11 cellular contexts compared by ENCODE assay signal in the genomic region with DNA sequence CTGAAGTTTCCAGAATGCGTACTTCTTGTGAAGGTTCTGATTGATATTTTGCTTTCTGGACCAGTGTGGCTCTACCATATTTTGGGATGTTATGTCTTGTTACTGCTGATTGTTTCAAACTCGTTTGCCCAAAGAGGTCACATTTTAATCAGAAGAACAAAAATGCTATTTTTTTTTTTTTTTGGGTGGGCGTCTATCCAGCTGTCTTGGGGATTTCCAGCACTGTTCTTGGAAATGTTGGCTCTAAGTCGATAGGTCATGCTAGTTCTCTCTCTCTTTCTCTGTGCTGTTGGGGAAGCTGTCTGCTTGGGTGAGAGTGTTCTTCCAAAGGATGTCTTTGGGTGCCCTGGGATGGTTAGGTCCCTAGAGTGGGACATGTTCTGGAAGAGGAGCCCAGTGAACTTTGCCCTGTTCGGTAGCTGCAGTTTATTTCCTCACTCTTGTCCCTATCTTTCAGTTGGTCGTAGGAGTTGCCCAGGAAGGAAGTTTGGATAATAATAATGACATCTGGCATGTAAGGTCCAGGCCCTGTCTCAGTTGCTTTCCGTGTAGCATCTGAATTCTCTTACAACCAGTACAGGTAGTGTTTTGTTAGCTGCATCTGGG. TPM values are rescaled to one million over a fixed set of nuclear protein-coding genes. Genes with fewer than 3 reads are reported as not detected.
DNase-seq lines count a peak whose midpoint lies in the region; ATAC-seq, FAIRE-seq and TF ChIP-seq lines count a peak whose summit lies in the region.
"Had no signal": no experiment of that assay in that cellular context is flagged by ENCODE, and none has a peak within 500 bp of the region (broad histone marks: within the 10 kb centered on the region; RNA-seq: fewer than 3 reads in every experiment).

No MANE protein-coding gene starts in this region.

- TF ChIP-seq CTCF in natural killer cell (IDR thresholded peaks at IDR 0.05): no peak

- no peak for DNase-seq in CD4-positive, alpha-beta memory T cell
- no peak for DNase-seq in GM12891 (ENCODE audit: insufficient read length, low spot score)
- no peak for DNase-seq in natural killer cell
- no peak for DNase-seq in cerebellar nuclear complex (lab: John Stamatoyannopoulos, UW)
- DNase-seq in central memory CD4-positive, alpha-beta T cell: no peak
- DNase-seq: caudate nucleus had no signal

- peaks cover 0 to 2% (median 0%) of the 10 kb centered on the region in 8 donors for H3K9me3 Mint-ChIP-seq in CD4-positive, alpha-beta memory T cell
- no peaks in the 10 kb centered on the region for H3K9me3 Mint-ChIP-seq in activated T-helper 17 cell treated with anti-CD3 and anti-CD28 coated beads, Interleukin-2, amount 50 U/mL, for 72 hours
- no peaks in the 10 kb centered on the region for H3K9me3 Mint-ChIP-seq in natural killer cell

- TF ChIP-seq POLR2A in GM12891 (IDR thresholded peaks at IDR 0.05; ENCODE audit: low read depth, low read length): no peak; the same call in 1 of the 2 replicates

- FAIRE-seq in GM12891 (lab: Jason Lieb, UNC): peak; percentile 58

- POLR2A ChIA-PET in CD4-positive, alpha-beta memory T cell (lab: Charles Lee; ENCODE audit: partially characterized antibody): interaction anchor here (1.2 kb wide), 1 partner anchor 34 kb away, joined by 4 read pairs; no protein-coding TSS in a partner anchor

- H3K27ac Mint-ChIP-seq in CD4-positive, alpha-beta memory T cell: peak overlapping the region in 1 of 7 donors; percentile 56
- H3K27ac Mint-ChIP-seq in activated T-helper 17 cell treated with anti-CD3 and anti-CD28 coated beads, Interleukin-2, amount 50 U/mL, for 72 hours: peak overlapping the region; percentile 70
- H3K27ac Mint-ChIP-seq in natural killer cell: peak overlapping the region; percentile 89 to 97

- H3K4me3 ChIP-seq in CD4-positive, alpha-beta memory T cell (ENCODE audit: low read length in 2 of 2): peak overlapping the region in 1 of 2 donors; percentile 23
- H3K4me3 ChIP-seq: mucosa of descending colon had no signal

- peak overlapping the region; percentile 4 to 95 (median 89) for H3K4me3 Mint-ChIP-seq in CD4-positive, alpha-beta memory T cell
- peak overlapping the region; percentile 87 for H3K4me3 Mint-ChIP-seq in activated T-helper 17 cell treated with anti-CD3 and anti-CD28 coated beads, Interleukin-2, amount 50 U/mL, for 72 hours
- peak overlapping the region; percentile 96 for H3K4me3 Mint-ChIP-seq in natural killer cell

- intact Hi-C loops in CD4-positive, alpha-beta memory T cell (cut with micrococcal nuclease): loop anchor here (1.0 to 2.0 kb wide), 2 partner anchors 35 to 45 kb away; no protein-coding TSS in a partner anchor
- intact Hi-C loops in natural killer cell (cut with micrococcal nuclease): loop anchor here (1.0 to 5.0 kb wide), 2 partner anchors 34 to 80 kb away; no protein-coding TSS in a partner anchor

- H3K4me1 Mint-ChIP-seq in CD4-positive, alpha-beta memory T cell: peaks cover 23 to 44% (median 31%) of the 10 kb centered on the region in 4 donors
- H3K4me1 Mint-ChIP-seq in activated T-helper 17 cell treated with anti-CD3 and anti-CD28 coated beads, Interleukin-2, amount 50 U/mL, for 72 hours: peaks cover 33% of the 10 kb centered on the region
- peaks cover 83 to 86% of the 10 kb centered on the region in 2 donors for H3K4me1 Mint-ChIP-seq in natural killer cell

- no peaks in the 10 kb centered on the region for H3K36me3 Mint-ChIP-seq in CD4-positive, alpha-beta memory T cell
- peaks cover 70% of the 10 kb centered on the region for H3K36me3 Mint-ChIP-seq in activated T-helper 17 cell treated with anti-CD3 and anti-CD28 coated beads, Interleukin-2, amount 50 U/mL, for 72 hours (ENCODE audit: low read depth)
- H3K36me3 Mint-ChIP-seq in natural killer cell: no peaks in the 10 kb centered on the region

- peaks cover 12% of the 10 kb centered on the region for H3K27me3 ChIP-seq in CD4-positive, alpha-beta memory T cell (ENCODE audit: insufficient read depth, low read length)

- no peak overlapping the region for H3K27ac ChIP-seq in CD4-positive, alpha-beta memory T cell (ENCODE audit: low read depth, low read length)

- CTCF ChIA-PET in CD4-positive, alpha-beta memory T cell (lab: Charles Lee; ENCODE audit: partially characterized antibody): interaction anchor here (0.9 kb wide), 1 partner anchor 34 kb away, joined by 4 read pairs; no protein-coding TSS in a partner anchor

- no peak for ATAC-seq in activated T-helper 17 cell treated with anti-CD3 and anti-CD28 coated beads, Interleukin-2, amount 50 U/mL, for 72 hours (replicated peaks)
- ATAC-seq in natural killer cell: no peak
- ATAC-seq in HG03039 (IDR thresholded peaks at IDR 0.05; ENCODE audit: unreplicated experiment): no peak

- peaks cover 23 to 27% of the 10 kb centered on the region in 2 donors for H3K27me3 Mint-ChIP-seq in CD4-positive, alpha-beta memory T cell
- H3K27me3 Mint-ChIP-seq in activated T-helper 17 cell treated with anti-CD3 and anti-CD28 coated beads, Interleukin-2, amount 50 U/mL, for 72 hours: peaks cover 31% of the 10 kb centered on the region
- H3K27me3 Mint-ChIP-seq in natural killer cell (ENCODE audit: low read depth in 2 of 2): no peaks in the 10 kb centered on the region

- peaks cover 37% of the 10 kb centered on the region for H3K4me1 ChIP-seq in CD4-positive, alpha-beta memory T cell (ENCODE audit: insufficient read depth, low read length)

- no peaks in the 10 kb centered on the region for H3K9me3 ChIP-seq in CD4-positive, alpha-beta memory T cell (ENCODE audit: control insufficient read depth in 1 of 2, low read length in 2 of 2)
- H3K9me3 ChIP-seq: mucosa of descending colon had no signal

- no peaks in the 10 kb centered on the region for H3K36me3 ChIP-seq in CD4-positive, alpha-beta memory T cell (ENCODE audit: insufficient read depth, low read length)

TF ChIP-seq in GM12891, 5 proteins besides CTCF, POLR2A, EP300 and RAD21:
- no peak for TF ChIP-seq POU2F2 (IDR thresholded peaks at IDR 0.05; ENCODE audit: low read depth, low read length)

RNA-seq across cellular contexts. Expression of a gene that starts 2.9 kb away (rescaled TPM):
- 1 to 10 TPM; 1.4 to 1.5 TPM for total RNA-seq in CD4-positive, alpha-beta memory T cell
- 1 to 10 TPM in 1 of 2 donors, under 1 TPM in 1; 0.48 to 4.0 TPM for polyA plus RNA-seq in CD4-positive, alpha-beta memory T cell
- 111 TPM for polyA plus RNA-seq in GM12891 (2012; ENCODE audit: low read depth, missing spikeins)
- total RNA-seq in activated T-helper 17 cell treated with anti-CD3 and anti-CD28 coated beads, Interleukin-2, amount 50 U/mL, for 72 hours: 10 to 100 TPM in 1 of 2 donors, 1 to 10 TPM in 1; 6.3 to 12.1 TPM
- 100 to 1,000 TPM; 101 to 167 (median 122) TPM for total RNA-seq in natural killer cell
- total RNA-seq: fibroblast of lung, RPMI7951 had no signal

Comparison
In these comparisons a context has a peak if more than half of its experiments do, and no peak if none do; other contexts are left out.
1. RNA of a gene that starts 2.9 kb away (total RNA-seq): 101 to 167 TPM in natural killer cell; 6.3 to 12.1 TPM in activated T-helper 17 cell treated with anti-CD3 and anti-CD28 coated beads, Interleukin-2, amount 50 U/mL, for 72 hours and 1.4 to 1.5 TPM in CD4-positive, alpha-beta memory T cell; every median in the first group is over 4 times any median in the second.
2. Peak in every context shown above with its lines, with median percentiles within 50 percentile points of each other: H3K4me3 Mint-ChIP-seq.